Comparison of ENCODE assay signal across 8 cellular contexts in genomic region chr19:9538183-9539058, GRCh38. TPM values are rescaled to one million over a fixed set of nuclear protein-coding genes. Genes with fewer than 3 reads are reported as not detected.
DNase-seq lines count a peak whose midpoint lies in the region; ATAC-seq and TF ChIP-seq lines count a peak whose summit lies in the region.

Gene ZNF426, minus strand, starts transcription at chr19:9538645. Its CDS starts 2,413 bp downstream, at chr19:9536232.

- H3K27me3 ChIP-seq in lower lobe of right lung (ENCODE audit: low read depth): no peaks in the 10 kb centered on the region

- peak; percentile 21 for DNase-seq in NCI-H82 treated with DMSO at 0.1 percent for 48 hours (lab: John Stamatoyannopoulos, UW; ENCODE audit: unreplicated experiment)
- DNase-seq in activated CD8-positive, alpha-beta memory T cell treated with anti-CD3 and anti-CD28 coated beads for 24 hours: peak; percentile 94
- DNase-seq in effector CD8-positive, alpha-beta T cell (lab: John Stamatoyannopoulos, UW): peak; percentile 58
- DNase-seq in lower lobe of right lung: peak; percentile 91
- peak; percentile 82 for DNase-seq in stimulated activated CD4-positive, alpha-beta T cell treated with anti-CD3 and anti-CD28 coated beads, Interleukin-4, amount 100 ng/mL, for 48 hours (ENCODE audit: low read depth in 2 of 2)

- peak; percentile 52 for ATAC-seq in GM18499 (IDR thresholded peaks at IDR 0.05; ENCODE audit: insufficient read depth, unreplicated experiment)
- peak; percentile 63 for ATAC-seq in HG03439 (IDR thresholded peaks at IDR 0.05; ENCODE audit: unreplicated experiment)
- peak; percentile 97 to 99 for ATAC-seq in lower lobe of right lung
- no peak for ATAC-seq in HG02970 (IDR thresholded peaks at IDR 0.05; ENCODE audit: low FRiP score, unreplicated experiment)

- H3K9me3 ChIP-seq in lower lobe of right lung: peaks cover 16% of the 10 kb centered on the region

- TF ChIP-seq CTCF in lower lobe of right lung (IDR thresholded peaks at IDR 0.05): no peak

- H3K36me3 ChIP-seq in lower lobe of right lung: peaks cover 33% of the 10 kb centered on the region

- peaks cover 14% of the 10 kb centered on the region for H3K4me1 ChIP-seq in lower lobe of right lung

- H3K27ac ChIP-seq in lower lobe of right lung: peak within 1 kb of the TSS; percentile 94

- H3K4me3 ChIP-seq in lower lobe of right lung: peak within 1 kb of the TSS; percentile 67

- intact Hi-C loops in lower lobe of right lung (cut with DNase I): no loop called here

RNA-seq across cellular contexts. Expression of gene ZNF426, which starts in this region (rescaled TPM):
- total RNA-seq in lower lobe of right lung: 17.9 TPM

Comparison
In these comparisons a context has a peak if more than half of its experiments do, and no peak if none do; other contexts are left out.
1. DNase-seq: peak in every context shown above with its lines; median percentile 94 in activated CD8-positive, alpha-beta memory T cell treated with anti-CD3 and anti-CD28 coated beads for 24 hours; 91 in lower lobe of right lung; 82 in stimulated activated CD4-positive, alpha-beta T cell treated with anti-CD3 and anti-CD28 coated beads, Interleukin-4, amount 100 ng/mL, for 48 hours; 58 in effector CD8-positive, alpha-beta T cell; 21 in NCI-H82 treated with DMSO at 0.1 percent for 48 hours.